In genomic region chr19:11639245-11639601, GRCh38 we compare ENCODE assay signal across 8 cellular contexts. TPM values are rescaled to one million over a fixed set of nuclear protein-coding genes. Genes with fewer than 3 reads are reported as not detected.
DNase-seq lines count a peak whose midpoint lies in the region; ATAC-seq and TF ChIP-seq lines count a peak whose summit lies in the region.

No MANE protein-coding gene starts in this region.

- DNase-seq in fibroblast of villous mesenchyme (ENCODE audit: low read depth) (no peak), retinal pigment epithelial cell (ENCODE audit: low read depth) (no peak), GM10266 (ENCODE audit: extremely low spot score) (no peak), AG08396 (ENCODE audit: low spot score) (no peak), NCI-H1694 (lab: John Stamatoyannopoulos, UW) (no peak)
- no peak for DNase-seq in effector CD8-positive, alpha-beta T cell (lab: John Stamatoyannopoulos, UW)

- no peaks in the 10 kb centered on the region for H3K27me3 ChIP-seq in OCI-LY3 (ENCODE audit: low read depth, low read length)

- peak overlapping the region; percentile 79 for H3K4me3 ChIP-seq in OCI-LY3 (ENCODE audit: low read length)
- peak overlapping the region; percentile 74 for H3K4me3 ChIP-seq in fibroblast of villous mesenchyme (ENCODE audit: low read depth, low read length)
- peak overlapping the region; percentile 78 for H3K4me3 ChIP-seq in retinal pigment epithelial cell (ENCODE audit: low read length)

- no peak overlapping the region for H3K27ac ChIP-seq in OCI-LY3 (ENCODE audit: low read length)

- no peak overlapping the region for H2AFZ ChIP-seq in OCI-LY3 (ENCODE audit: low read depth, low read length)

- no peak overlapping the region for H3K9ac ChIP-seq in OCI-LY3 (ENCODE audit: low read length)

- H3K79me2 ChIP-seq in OCI-LY3 (ENCODE audit: low read length), result no peaks in the 10 kb centered on the region

- H3K9me3 ChIP-seq in OCI-LY3 (ENCODE audit: insufficient read depth, low read length), result no peaks in the 10 kb centered on the region

- no peaks in the 10 kb centered on the region for H3K36me3 ChIP-seq in OCI-LY3 (replicated peaks; ENCODE audit: low read depth, low read length)

- peak overlapping the region; percentile 63 for H3K4me2 ChIP-seq in OCI-LY3 (ENCODE audit: low read length)

- peak; percentile 11 for ATAC-seq in GM18867 (IDR thresholded peaks at IDR 0.05; ENCODE audit: unreplicated experiment)

- no peak for TF ChIP-seq CTCF in OCI-LY3 (IDR thresholded peaks at IDR 0.05; ENCODE audit: low read depth, low read length)
- no peak for TF ChIP-seq CTCF in fibroblast of villous mesenchyme (IDR thresholded peaks at IDR 0.05; ENCODE audit: insufficient read depth, low read depth, low read length)
- TF ChIP-seq CTCF in retinal pigment epithelial cell (conservative IDR thresholded peaks at IDR 0.05; ENCODE audit: low read depth, low read length), result no peak
- TF ChIP-seq CTCF in GM10266 (IDR thresholded peaks at IDR 0.05; ENCODE audit: control insufficient read depth, insufficient read depth, low read depth, missing control alignments), result no peak

- no peaks in the 10 kb centered on the region for H4K20me1 ChIP-seq in OCI-LY3 (ENCODE audit: insufficient read depth, low read length)

- H3K4me1 ChIP-seq in OCI-LY3 (ENCODE audit: low read length), result no peaks in the 10 kb centered on the region

RNA-seq across cellular contexts. Expression of gene ZNF627, which starts 41.9 kb away (rescaled TPM):
- 16.8 and 19.0 TPM in 2 replicates for total RNA-seq in fibroblast of villous mesenchyme
